Comparison of ENCODE assay signal across 8 cellular contexts in genomic region chrX:129654652-129655546, GRCh38. TPM values are rescaled to one million over a fixed set of nuclear protein-coding genes. Genes with fewer than 3 reads are reported as not detected.
DNase-seq lines count a peak whose midpoint lies in the region; ATAC-seq and TF ChIP-seq lines count a peak whose summit lies in the region.

TSS of gene APLN (minus strand) at chrX:129654956. CDS start at chrX:129654630, 326 bp downstream.

- H3K4me1 ChIP-seq in SK-N-SH (ENCODE audit: control insufficient read depth in 1 of 2, insufficient read depth in 2 of 2, low read depth in 1 of 2, low read length in 1 of 2) (peaks cover 0 to 45% of the 10 kb centered on the region in 2 experiments; a peak in 1 of 4 replicates), mesenchymal stem cell (ENCODE audit: control insufficient read depth, insufficient read depth, low read depth, low read length) (peaks cover 16% of the 10 kb centered on the region), thyroid gland (peaks cover 0 to 5% of the 10 kb centered on the region in 2 donors)
- H3K4me1 ChIP-seq in effector memory CD4-positive, alpha-beta T cell (ENCODE audit: control insufficient read depth, insufficient read depth, low read length, poor library complexity, severe bottlenecking), result peaks cover 5% of the 10 kb centered on the region

- H3K9me3 ChIP-seq in SK-N-SH, result no peaks in the 10 kb centered on the region
- H3K9me3 ChIP-seq in effector memory CD4-positive, alpha-beta T cell (ENCODE audit: control insufficient read depth, low read length), result no peaks in the 10 kb centered on the region
- H3K9me3 ChIP-seq in mesenchymal stem cell (ENCODE audit: control insufficient read depth, low read length), result no peaks in the 10 kb centered on the region
- no peaks in the 10 kb centered on the region for H3K9me3 ChIP-seq in thyroid gland

- TF ChIP-seq CTCF in SK-N-SH (IDR thresholded peaks at IDR 0.05) (no peak), thyroid gland (IDR thresholded peaks at IDR 0.05) (no peak)

- peak within 1 kb of the TSS in 1 of 2 experiments; percentile 68 for H3K14ac ChIP-seq in mesenchymal stem cell (ENCODE audit: low read length in 2 of 2)

- no peak within 1 kb of the TSS for H2BK120ac ChIP-seq in mesenchymal stem cell (ENCODE audit: low read depth, low read length)

- no peak within 1 kb of the TSS for H2AK5ac ChIP-seq in mesenchymal stem cell (ENCODE audit: low read length, severe bottlenecking)

- peak within 1 kb of the TSS; percentile 55 for H3K4me3 Mint-ChIP-seq in activated CD4-positive, alpha-beta T cell treated with anti-CD3 and anti-CD28 coated beads, Interleukin-2, amount 10 ng/mL, durations not matched to agents 7 days and 5 days

- H3K36me3 ChIP-seq in SK-N-SH (replicated peaks in 1 of 2; ENCODE audit: control insufficient read depth in 1 of 2, insufficient read depth in 2 of 2, low read length in 1 of 2), result no peaks in the 10 kb centered on the region
- H3K36me3 ChIP-seq in effector memory CD4-positive, alpha-beta T cell (ENCODE audit: control insufficient read depth, insufficient read depth, low read length), result no peaks in the 10 kb centered on the region
- H3K36me3 ChIP-seq in mesenchymal stem cell (ENCODE audit: control insufficient read depth in 1 of 2, insufficient read depth in 2 of 2, low read depth in 1 of 2, low read length in 2 of 2), result no peaks in the 10 kb centered on the region
- H3K36me3 ChIP-seq in thyroid gland, result no peaks in the 10 kb centered on the region

- peak within 1 kb of the TSS in 1 of 2 experiments; percentile 53; a peak in 1 of 4 replicates for H3K27ac ChIP-seq in SK-N-SH (ENCODE audit: low read depth in 2 of 2, low read length in 1 of 2)
- no peak within 1 kb of the TSS for H3K27ac ChIP-seq in effector memory CD4-positive, alpha-beta T cell (ENCODE audit: insufficient read depth, low read length, poor library complexity, severe bottlenecking)
- H3K27ac ChIP-seq in mesenchymal stem cell (ENCODE audit: low read length, poor library complexity, severe bottlenecking), result no peak within 1 kb of the TSS
- no peak within 1 kb of the TSS for H3K27ac ChIP-seq in thyroid gland

- no peaks in the 10 kb centered on the region for H3F3A ChIP-seq in SK-N-SH (replicated peaks; ENCODE audit: insufficient read depth)

- H3K27me3 ChIP-seq in SK-N-SH (ENCODE audit: insufficient read depth) (peaks cover 44% of the 10 kb centered on the region), mesenchymal stem cell (ENCODE audit: control insufficient read depth in 1 of 2, insufficient read depth in 1 of 2, low read length in 2 of 2) (peaks cover 30 to 51% of the 10 kb centered on the region in 2 experiments), thyroid gland (no peaks in the 10 kb centered on the region)
- peaks cover 3% of the 10 kb centered on the region for H3K27me3 ChIP-seq in effector memory CD4-positive, alpha-beta T cell (replicated peaks; ENCODE audit: control insufficient read depth, insufficient read depth, low read length, poor library complexity, severe bottlenecking)

- H3K23ac ChIP-seq in mesenchymal stem cell (ENCODE audit: low read length in 2 of 2), result no peak within 1 kb of the TSS

- CTCF ChIA-PET in activated CD4-positive, alpha-beta T cell treated with anti-CD3 and anti-CD28 coated beads, Interleukin-2, amount 10 ng/mL, durations not matched to agents 7 days and 5 days (lab: Charles Lee), result interaction anchor here (0.5 to 2.0 kb wide), 3 partner anchors 32 to 169 kb away, joined by 3 to 5 read pairs (median 3); no protein-coding TSS in a partner anchor
- CTCF ChIA-PET in SK-N-SH (lab: Yijun Ruan, JAX), result interaction anchor here (0.9 to 11.6 kb wide), 6 partner anchors 16 to 405 kb away, joined by 3 to 109 read pairs (median 4); no protein-coding TSS in a partner anchor

- intact Hi-C loops in thyroid gland (cut with DNase I), result no loop called here

- H2BK15ac ChIP-seq in mesenchymal stem cell (ENCODE audit: low read depth, poor library complexity, severe bottlenecking), result no peak within 1 kb of the TSS

- peaks cover 12% of the 10 kb centered on the region for H3K4me1 Mint-ChIP-seq in activated CD4-positive, alpha-beta T cell treated with anti-CD3 and anti-CD28 coated beads, Interleukin-2, amount 10 ng/mL, durations not matched to agents 7 days and 5 days

- H4K8ac ChIP-seq in mesenchymal stem cell (ENCODE audit: low read length), result no peak within 1 kb of the TSS

- no peak within 1 kb of the TSS for H3K9ac ChIP-seq in SK-N-SH
- H3K9ac ChIP-seq in mesenchymal stem cell (ENCODE audit: low read length), result peak within 1 kb of the TSS; percentile 58

- H3K79me1 ChIP-seq in mesenchymal stem cell (replicated peaks; ENCODE audit: low read length, poor library complexity, severe bottlenecking), result no peaks in the 10 kb centered on the region

- H3K4ac ChIP-seq in mesenchymal stem cell (ENCODE audit: low read depth in 1 of 2, low read length in 2 of 2), result no peak within 1 kb of the TSS

- no peaks in the 10 kb centered on the region for H3K9me3 Mint-ChIP-seq in activated CD4-positive, alpha-beta T cell treated with anti-CD3 and anti-CD28 coated beads, Interleukin-2, amount 10 ng/mL, durations not matched to agents 7 days and 5 days

- no peaks in the 10 kb centered on the region for H3K9me2 ChIP-seq in SK-N-SH

- H3K27me3 Mint-ChIP-seq in activated CD4-positive, alpha-beta T cell treated with anti-CD3 and anti-CD28 coated beads, Interleukin-2, amount 10 ng/mL, durations not matched to agents 7 days and 5 days, result peaks cover 21% of the 10 kb centered on the region

- H2AFZ ChIP-seq in SK-N-SH (ENCODE audit: low read depth) (peak within 1 kb of the TSS; percentile 65; the same call in 1 of the 2 replicates), mesenchymal stem cell (ENCODE audit: low read depth, low read length) (no peak within 1 kb of the TSS)

- no peak for TF ChIP-seq RAD21 in SK-N-SH (IDR thresholded peaks at IDR 0.05; ENCODE audit: low read length)

- H3K4me2 ChIP-seq in SK-N-SH, result peak within 1 kb of the TSS; percentile 91
- H3K4me2 ChIP-seq in mesenchymal stem cell (ENCODE audit: low read length, poor library complexity, severe bottlenecking), result peak within 1 kb of the TSS; percentile 61

- no peak for DNase-seq in activated CD4-positive, alpha-beta T cell treated with anti-CD3 and anti-CD28 coated beads, Interleukin-2, amount 10 ng/mL, durations not matched to agents 7 days and 5 days
- DNase-seq in activated CD4-positive, alpha-beta T cell treated with anti-CD3 and anti-CD28 coated beads for 1 hour, result no peak
- DNase-seq in SK-N-SH (peak; percentile 80), mesenchymal stem cell (peak; percentile 38), thyroid gland (peak; percentile 16 to 24), SK-N-DZ (ENCODE audit: low spot score) (no peak)
- no peak for DNase-seq in effector memory CD4-positive, alpha-beta T cell

- H2BK12ac ChIP-seq in mesenchymal stem cell (ENCODE audit: low read length in 2 of 2), result peak within 1 kb of the TSS in 1 of 2 experiments; percentile 6

- no peak within 1 kb of the TSS for H4K91ac ChIP-seq in mesenchymal stem cell (ENCODE audit: low read length)

- peak in 1 of 2 experiments; percentile 10; a peak in 1 of 4 replicates for TF ChIP-seq EP300 in SK-N-SH (IDR thresholded peaks at IDR 0.05; ENCODE audit: borderline replicate concordance in 1 of 2, low read depth in 1 of 2, low read length in 1 of 2)

- 6% methylated on average over 15 of the region's 67 CpGs for WGBS in SK-N-SH (ENCODE audit: low lambda C conversion rate)
- WGBS in mesenchymal stem cell, result under 1% methylated on average over 25 of the region's 67 CpGs
- whole genome bisulfite sequencing in thyroid gland, 2 donors, result 25% methylated on average over 3 of the region's 67 CpGs; no CpG with 5 or more reads in 1 of the 2 donors

- no peak within 1 kb of the TSS for H2BK5ac ChIP-seq in mesenchymal stem cell (ENCODE audit: low read depth, low read length, poor library complexity, severe bottlenecking)

- peak within 1 kb of the TSS; percentile 50 to 61 for H3K4me3 ChIP-seq in SK-N-SH (ENCODE audit: low read depth in 2 of 2, low read length in 1 of 2)
- peak within 1 kb of the TSS; percentile 35 for H3K4me3 ChIP-seq in effector memory CD4-positive, alpha-beta T cell (ENCODE audit: insufficient read depth, low read depth, low read length, poor library complexity, severe bottlenecking)
- peak within 1 kb of the TSS; percentile 55 to 81 for H3K4me3 ChIP-seq in mesenchymal stem cell (ENCODE audit: insufficient read depth in 1 of 2, low read depth in 1 of 2, low read length in 2 of 2)
- peak within 1 kb of the TSS in 1 of 3 donors; percentile 22 for H3K4me3 ChIP-seq in thyroid gland (replicated peaks in 1 of 3)

- no peaks in the 10 kb centered on the region for H3K79me2 ChIP-seq in SK-N-SH (ENCODE audit: insufficient read depth)

- no peak within 1 kb of the TSS for H3K27ac Mint-ChIP-seq in activated CD4-positive, alpha-beta T cell treated with anti-CD3 and anti-CD28 coated beads, Interleukin-2, amount 10 ng/mL, durations not matched to agents 7 days and 5 days

- POLR2A ChIA-PET in activated CD4-positive, alpha-beta T cell treated with anti-CD3 and anti-CD28 coated beads, Interleukin-2, amount 10 ng/mL, durations not matched to agents 7 days and 5 days (lab: Charles Lee), result no interaction called here
- POLR2A ChIA-PET in SK-N-SH (lab: Yijun Ruan, JAX), result interaction anchor here (1.0 to 1.1 kb wide), 2 partner anchors 19 to 84 kb away, joined by 3 to 8 read pairs; partner anchors contain the start of gene XPNPEP2

- ATAC-seq in HG03175 (IDR thresholded peaks at IDR 0.05; ENCODE audit: unreplicated experiment), result peak; percentile 37

- TF ChIP-seq POLR2A in thyroid gland (IDR thresholded peaks at IDR 0.05), result no peak

- H3K18ac ChIP-seq in mesenchymal stem cell (ENCODE audit: low read depth in 1 of 2, low read length in 2 of 2), result peak within 1 kb of the TSS; percentile 62 to 76

- H4K20me1 ChIP-seq in SK-N-SH (ENCODE audit: insufficient read depth), result no peaks in the 10 kb centered on the region

- no peaks in the 10 kb centered on the region for H3K36me3 Mint-ChIP-seq in activated CD4-positive, alpha-beta T cell treated with anti-CD3 and anti-CD28 coated beads, Interleukin-2, amount 10 ng/mL, durations not matched to agents 7 days and 5 days (ENCODE audit: low read depth)

RNA-seq across cellular contexts. Expression of gene APLN, which starts in this region (rescaled TPM):
- under 1 TPM; 0.17 to 0.25 TPM for total RNA-seq in activated CD4-positive, alpha-beta T cell treated with anti-CD3 and anti-CD28 coated beads, Interleukin-2, amount 10 ng/mL, durations not matched to agents 7 days and 5 days
- polyA plus RNA-seq in SK-N-SH (2012; rRNA removed), result 0.71 and 0.82 TPM in 2 replicates
- 0.41 and 0.75 TPM in 2 replicates for polyA plus RNA-seq in SK-N-SH (2012; cell fraction: cytosol; rRNA removed)
- 0.31 and 0.47 TPM in 2 replicates for polyA plus RNA-seq in SK-N-SH (2012; cell fraction: nucleus; rRNA removed)
- polyA plus RNA-seq in mesenchymal stem cell (2013, experiment 1 of 2), result 3.0 TPM
- polyA plus RNA-seq in mesenchymal stem cell (2013, experiment 2 of 2), result 2.9 TPM
- total RNA-seq in thyroid gland, result under 1 TPM in 2 of 4 donors, not detected in 2; 0.20 to 0.22 TPM
- polyA plus RNA-seq in SK-N-DZ (2014; cell fraction: cytosol; rRNA removed), result 0.43 and 1.0 TPM in 2 replicates
- polyA plus RNA-seq in SK-N-DZ (2014; cell fraction: nucleus; rRNA removed), result 0.17 and 0.24 TPM in 2 replicates

Comparison
In these comparisons a context has a peak if more than half of its experiments do, and no peak if none do; other contexts are left out.
1. Peak in DNase-seq, H3K4me3 ChIP-seq and H3K4me2 ChIP-seq in SK-N-SH; RNA of the gene not detected or under 1 TPM.
2. Peak in DNase-seq in thyroid gland; RNA of the gene not detected or under 1 TPM.